ENCODE assay signal across 24 cellular contexts in the genomic region with DNA sequence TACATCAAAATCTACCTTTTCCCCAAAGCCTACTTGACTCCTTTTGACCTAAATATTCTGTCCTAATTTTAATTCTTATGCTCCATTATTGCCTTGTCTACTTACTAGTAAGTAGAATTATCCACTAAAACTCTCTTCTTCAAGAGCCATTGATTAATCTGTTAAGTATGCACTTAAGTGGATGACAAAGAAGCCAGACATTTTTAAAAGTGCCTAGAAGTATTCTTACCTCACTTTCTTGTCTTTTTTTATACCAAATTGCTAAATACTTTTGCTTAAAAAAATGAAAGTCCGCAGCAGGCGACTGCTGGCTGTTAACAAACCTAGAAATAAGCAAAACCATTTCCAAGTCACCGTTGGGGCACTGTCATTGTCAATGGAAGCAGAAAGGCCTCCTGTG. TPM values are rescaled to one million over a fixed set of nuclear protein-coding genes. Genes with fewer than 3 reads are reported as not detected.
"Had no signal": no experiment of that assay in that cellular context is flagged by ENCODE, and none has a peak within 500 bp of the region (broad histone marks: within the 10 kb centered on the region; RNA-seq: fewer than 3 reads in every experiment).

No MANE protein-coding gene starts in this region.

- H3K4me1 ChIP-seq: foreskin keratinocyte, lower lobe of right lung, neural progenitor cell, psoas muscle, right atrium auricular region, thyroid gland had no signal

- H3K27me3 ChIP-seq: brain microvascular endothelial cell, foreskin keratinocyte, neural progenitor cell, right atrium auricular region, thyroid gland had no signal

- H3K27ac Mint-ChIP-seq: activated CD8-positive, alpha-beta T cell treated with anti-CD3 and anti-CD28 coated beads, Interleukin-2, amount 10 ng/mL, durations not matched to agents 7 days and 5 days; activated naive CD8-positive, alpha-beta T cell treated with anti-CD3 and anti-CD28 coated beads, Interleukin-2, amount 50 U/mL, for 24 hours; activated T-helper 1 cell treated with anti-CD3 and anti-CD28 coated beads, Interleukin-12 subunit alpha, Interleukin-12 subunit beta, Interleukin-2, Interleukin-4 antibody, amounts not matched to agents 30 ng/mL and 10 ng/mL and 1 ng/mL, durations not matched to agents 14 hours and 24 hours and 36 hours; naive thymus-derived CD4-positive, alpha-beta T cell; neural progenitor cell had no signal

- H3K4me1 Mint-ChIP-seq: activated naive CD8-positive, alpha-beta T cell treated with anti-CD3 and anti-CD28 coated beads, Interleukin-2, amount 50 U/mL, for 24 hours; naive thymus-derived CD4-positive, alpha-beta T cell; neural progenitor cell had no signal

- H3K9me3 Mint-ChIP-seq: activated naive CD8-positive, alpha-beta T cell treated with anti-CD3 and anti-CD28 coated beads, Interleukin-2, amount 50 U/mL, for 24 hours; activated T-helper 1 cell treated with anti-CD3 and anti-CD28 coated beads, Interleukin-12 subunit alpha, Interleukin-12 subunit beta, Interleukin-2, Interleukin-4 antibody, amounts not matched to agents 30 ng/mL and 10 ng/mL and 1 ng/mL, durations not matched to agents 14 hours and 24 hours and 36 hours; neural progenitor cell had no signal

- H3K4me3 ChIP-seq: lower lobe of right lung, neural progenitor cell, psoas muscle, right atrium auricular region, thyroid gland had no signal

- H3K36me3 Mint-ChIP-seq: naive thymus-derived CD4-positive, alpha-beta T cell; neural progenitor cell had no signal

- H3K9me3 ChIP-seq: lower lobe of right lung, psoas muscle, right atrium auricular region, thyroid gland had no signal

- H3K27me3 Mint-ChIP-seq: activated naive CD8-positive, alpha-beta T cell treated with anti-CD3 and anti-CD28 coated beads, Interleukin-2, amount 50 U/mL, for 24 hours had no signal

- H3K36me3 ChIP-seq: brain microvascular endothelial cell, lower lobe of right lung, neural progenitor cell, right atrium auricular region, thyroid gland had no signal

- H3K27ac ChIP-seq: brain microvascular endothelial cell, foreskin keratinocyte, lower lobe of right lung, neural progenitor cell, psoas muscle, right atrium auricular region, thyroid gland had no signal

- H3K4me3 Mint-ChIP-seq: activated CD8-positive, alpha-beta T cell treated with anti-CD3 and anti-CD28 coated beads, Interleukin-2, amount 10 ng/mL, durations not matched to agents 7 days and 5 days; activated naive CD8-positive, alpha-beta T cell treated with anti-CD3 and anti-CD28 coated beads, Interleukin-2, amount 50 U/mL, for 24 hours; activated T-helper 1 cell treated with anti-CD3 and anti-CD28 coated beads, Interleukin-12 subunit alpha, Interleukin-12 subunit beta, Interleukin-2, Interleukin-4 antibody, amounts not matched to agents 30 ng/mL and 10 ng/mL and 1 ng/mL, durations not matched to agents 14 hours and 24 hours and 36 hours; naive thymus-derived CD4-positive, alpha-beta T cell; neural progenitor cell had no signal

- ATAC-seq: activated CD8-positive, alpha-beta T cell treated with anti-CD3 and anti-CD28 coated beads, Interleukin-2, amount 10 ng/mL, durations not matched to agents 7 days and 5 days; activated naive CD8-positive, alpha-beta T cell treated with anti-CD3 and anti-CD28 coated beads, Interleukin-2, amount 50 U/mL, for 24 hours; foreskin keratinocyte; naive thymus-derived CD4-positive, alpha-beta T cell; psoas muscle; stimulated activated naive CD8-positive, alpha-beta T cell treated with anti-CD3 and anti-CD28 coated beads, Interleukin-15, Interleukin-2, amounts not matched to agents 100 U/mL and 50 U/mL, for 24 hours had no signal

- DNase-seq: activated CD4-positive, alpha-beta T cell treated with anti-CD3 and anti-CD28 coated beads for 1 hour; activated CD4-positive, alpha-beta T cell treated with anti-CD3 and anti-CD28 coated beads, Interleukin-2, amount 50 U/mL, for 1 hour; activated CD8-positive, alpha-beta T cell treated with anti-CD3 and anti-CD28 coated beads, Interleukin-2, amount 10 ng/mL, durations not matched to agents 7 days and 5 days; activated gamma-delta T cell; activated naive CD4-positive, alpha-beta T cell treated with anti-CD3 and anti-CD28 coated beads, Interleukin-2, amount 50 U/mL, for 16 hours; activated naive CD8-positive, alpha-beta T cell treated with anti-CD3 and anti-CD28 coated beads, Interleukin-2, amount 50 U/mL, for 24 hours; anterior cingulate cortex; brain microvascular endothelial cell; central memory CD4-positive, alpha-beta T cell; dermis blood vessel endothelial cell; effector CD8-positive, alpha-beta T cell; erythroblast; kidney; lower lobe of right lung; naive thymus-derived CD4-positive, alpha-beta T cell; psoas muscle; stimulated activated CD4-positive, alpha-beta T cell treated with anti-CD3 and anti-CD28 coated beads, Interleukin-4, amount 100 ng/mL, for 4 hours; stimulated activated naive CD8-positive, alpha-beta T cell treated with anti-CD3 and anti-CD28 coated beads, Interleukin-15, Interleukin-2, amounts not matched to agents 100 U/mL and 50 U/mL, for 24 hours; thyroid gland had no signal

RNA-seq across cellular contexts. Expression of a gene that starts 20.1 kb away (rescaled TPM):
- total RNA-seq: activated CD8-positive, alpha-beta T cell treated with anti-CD3 and anti-CD28 coated beads, Interleukin-2, amount 10 ng/mL, durations not matched to agents 7 days and 5 days; activated T-helper 1 cell treated with anti-CD3 and anti-CD28 coated beads, Interleukin-12 subunit alpha, Interleukin-12 subunit beta, Interleukin-2, Interleukin-4 antibody, amounts not matched to agents 30 ng/mL and 10 ng/mL and 1 ng/mL, durations not matched to agents 14 hours and 24 hours and 36 hours; dermis blood vessel endothelial cell; kidney; mesenteric fat pad; naive thymus-derived CD4-positive, alpha-beta T cell; thyroid gland had no signal
- polyA plus RNA-seq: naive thymus-derived CD4-positive, alpha-beta T cell had no signal
